In genomic region chr7:102416406-102416805, GRCh38 we compare ENCODE assay signal across 16 cellular contexts. TPM values are rescaled to one million over a fixed set of nuclear protein-coding genes. Genes with fewer than 3 reads are reported as not detected.
DNase-seq lines count a peak whose midpoint lies in the region; ATAC-seq and TF ChIP-seq lines count a peak whose summit lies in the region.
"Had no signal": no experiment of that assay in that cellular context is flagged by ENCODE, and none has a peak within 500 bp of the region (broad histone marks: within the 10 kb centered on the region; RNA-seq: fewer than 3 reads in every experiment).

No MANE protein-coding gene starts in this region.

- in situ Hi-C loops in brain microvascular endothelial cell (cut with HindIII; ENCODE audit: low pct_ligation_motif_present, low sequenced_read_pairs) = no loop called here

- no peaks in the 10 kb centered on the region for H3K27me3 Mint-ChIP-seq in CD8-positive, alpha-beta T cell (ENCODE audit: low read depth)
- H3K27me3 Mint-ChIP-seq in IgD-negative memory B cell = peaks cover 5% of the 10 kb centered on the region
- no peaks in the 10 kb centered on the region for H3K27me3 Mint-ChIP-seq in activated T-helper 2 cell treated with anti-CD3 and anti-CD28 coated beads, Interferon-gamma antibody, Interleukin-2, Interleukin-4, amounts not matched to agents 10 μg/mL and 5 μg/mL and 100 μg/mL, durations not matched to agents 14 hours and 24 hours and 36 hours (ENCODE audit: low read depth)
- H3K27me3 Mint-ChIP-seq in natural killer cell (ENCODE audit: low read depth in 2 of 2) = no peaks in the 10 kb centered on the region

- no peaks in the 10 kb centered on the region for H3K9me3 ChIP-seq in CD8-positive, alpha-beta T cell (ENCODE audit: low read length)
- no peaks in the 10 kb centered on the region for H3K9me3 ChIP-seq in left lung
- H3K9me3 ChIP-seq: BE2C, heart right ventricle, right lobe of liver, SK-N-SH, transverse colon had no signal

- POLR2A ChIA-PET in CD8-positive, alpha-beta T cell (lab: Charles Lee) = interaction anchor here (1.1 to 4.4 kb wide), 7 partner anchors 9 to 54 kb away, joined by 3 to 48 read pairs (median 5); partner anchors contain the start of gene ORAI2
- POLR2A ChIA-PET in HEK293T (lab: Yijun Ruan, JAX) = no interaction called here

- no peak for ATAC-seq in CD8-positive, alpha-beta T cell
- ATAC-seq in natural killer cell (peak in 2 of 3 donors; percentile 11 to 15), left lung (no peak)
- ATAC-seq: Panc1 had no signal

- peaks cover 69% of the 10 kb centered on the region for H3K4me1 Mint-ChIP-seq in CD8-positive, alpha-beta T cell (ENCODE audit: low read depth)
- H3K4me1 Mint-ChIP-seq in IgD-negative memory B cell = peaks cover 38 to 64% (median 52%) of the 10 kb centered on the region in 3 donors
- peaks cover 63% of the 10 kb centered on the region for H3K4me1 Mint-ChIP-seq in activated T-helper 2 cell treated with anti-CD3 and anti-CD28 coated beads, Interferon-gamma antibody, Interleukin-2, Interleukin-4, amounts not matched to agents 10 μg/mL and 5 μg/mL and 100 μg/mL, durations not matched to agents 14 hours and 24 hours and 36 hours (ENCODE audit: low read depth)
- peaks cover 50 to 53% of the 10 kb centered on the region in 2 donors for H3K4me1 Mint-ChIP-seq in natural killer cell

- peaks cover 43% of the 10 kb centered on the region for H3K36me3 Mint-ChIP-seq in CD8-positive, alpha-beta T cell
- H3K36me3 Mint-ChIP-seq in IgD-negative memory B cell (peaks cover 20% of the 10 kb centered on the region), natural killer cell (no peaks in the 10 kb centered on the region)
- peaks cover 74% of the 10 kb centered on the region for H3K36me3 Mint-ChIP-seq in activated T-helper 2 cell treated with anti-CD3 and anti-CD28 coated beads, Interferon-gamma antibody, Interleukin-2, Interleukin-4, amounts not matched to agents 10 μg/mL and 5 μg/mL and 100 μg/mL, durations not matched to agents 14 hours and 24 hours and 36 hours (ENCODE audit: low read depth)

- CTCF ChIA-PET in CD8-positive, alpha-beta T cell (lab: Charles Lee) = interaction anchor here (0.9 to 6.5 kb wide), 7 partner anchors 9 to 51 kb away, joined by 3 to 40 read pairs (median 8); partner anchors contain the start of genes ALKBH4 and LRWD1
- CTCF ChIA-PET in HEK293T (lab: Yijun Ruan, JAX) = no interaction called here

- no peak for TF ChIP-seq CTCF in CD8-positive, alpha-beta T cell (IDR thresholded peaks at IDR 0.05)
- TF ChIP-seq CTCF in natural killer cell (IDR thresholded peaks at IDR 0.05) = no peak
- TF ChIP-seq CTCF in left lung (IDR thresholded peaks at IDR 0.05) = no peak
- no peak for TF ChIP-seq CTCF in brain microvascular endothelial cell (IDR thresholded peaks at IDR 0.05; ENCODE audit: low read depth, low read length, missing control alignments)

- no peaks in the 10 kb centered on the region for H3K27me3 ChIP-seq in CD8-positive, alpha-beta T cell (ENCODE audit: insufficient read depth, low read length)
- H3K27me3 ChIP-seq in left lung (no peaks in the 10 kb centered on the region), brain microvascular endothelial cell (replicated peaks) (no peaks in the 10 kb centered on the region)
- H3K27me3 ChIP-seq: BE2C, heart right ventricle, right lobe of liver, transverse colon had no signal

- H3K4me1 ChIP-seq in CD8-positive, alpha-beta T cell (ENCODE audit: insufficient read depth, low read length) = peaks cover 68% of the 10 kb centered on the region
- H3K4me1 ChIP-seq in left lung = peaks cover 0 to 43% of the 10 kb centered on the region in 2 donors
- H3K4me1 ChIP-seq: BE2C, right lobe of liver, transverse colon had no signal

- H3K27ac Mint-ChIP-seq in CD8-positive, alpha-beta T cell = peak overlapping the region; percentile 96
- H3K27ac Mint-ChIP-seq in IgD-negative memory B cell (peak overlapping the region; percentile 76 to 95 (median 94)), natural killer cell (peak overlapping the region; percentile 96 to 97)
- H3K27ac Mint-ChIP-seq in activated T-helper 2 cell treated with anti-CD3 and anti-CD28 coated beads, Interferon-gamma antibody, Interleukin-2, Interleukin-4, amounts not matched to agents 10 μg/mL and 5 μg/mL and 100 μg/mL, durations not matched to agents 14 hours and 24 hours and 36 hours = peak overlapping the region; percentile 97

- no peaks in the 10 kb centered on the region for H3K9me3 Mint-ChIP-seq in CD8-positive, alpha-beta T cell
- no peaks in the 10 kb centered on the region for H3K9me3 Mint-ChIP-seq in IgD-negative memory B cell
- H3K9me3 Mint-ChIP-seq in activated T-helper 2 cell treated with anti-CD3 and anti-CD28 coated beads, Interferon-gamma antibody, Interleukin-2, Interleukin-4, amounts not matched to agents 10 μg/mL and 5 μg/mL and 100 μg/mL, durations not matched to agents 14 hours and 24 hours and 36 hours = no peaks in the 10 kb centered on the region
- no peaks in the 10 kb centered on the region for H3K9me3 Mint-ChIP-seq in natural killer cell

- peak overlapping the region; percentile 66 for H3K27ac ChIP-seq in CD8-positive, alpha-beta T cell (ENCODE audit: low read depth, low read length)
- H3K27ac ChIP-seq in left lung (peak overlapping the region in 1 of 2 donors; percentile 71), brain microvascular endothelial cell (no peak overlapping the region)

- H3K4me3 Mint-ChIP-seq in CD8-positive, alpha-beta T cell = peak overlapping the region; percentile 76
- H3K4me3 Mint-ChIP-seq in IgD-negative memory B cell (peak overlapping the region; percentile 56 to 94 (median 82)), natural killer cell (peak overlapping the region; percentile 87)
- H3K4me3 Mint-ChIP-seq in activated T-helper 2 cell treated with anti-CD3 and anti-CD28 coated beads, Interferon-gamma antibody, Interleukin-2, Interleukin-4, amounts not matched to agents 10 μg/mL and 5 μg/mL and 100 μg/mL, durations not matched to agents 14 hours and 24 hours and 36 hours (ENCODE audit: low read depth) = peak overlapping the region; percentile 68

- H3K36me3 ChIP-seq in CD8-positive, alpha-beta T cell (ENCODE audit: insufficient read depth, low read length) = peaks cover 5% of the 10 kb centered on the region
- H3K36me3 ChIP-seq in left lung (peaks cover 0 to 68% of the 10 kb centered on the region in 2 donors), brain microvascular endothelial cell (replicated peaks) (peaks cover 52% of the 10 kb centered on the region)

- peak overlapping the region; percentile 33 for H3K4me3 ChIP-seq in CD8-positive, alpha-beta T cell (ENCODE audit: low read depth, low read length)
- no peak overlapping the region for H3K4me3 ChIP-seq in left lung
- no peak overlapping the region for H3K4me3 ChIP-seq in brain microvascular endothelial cell (ENCODE audit: low read depth, low read length)
- H3K4me3 ChIP-seq: heart right ventricle, right lobe of liver, transverse colon had no signal

- DNase-seq in CD8-positive, alpha-beta T cell = no peak
- DNase-seq in activated T-helper 2 cell treated with anti-CD3 and anti-CD28 coated beads, Interferon-gamma antibody, Interleukin-2, Interleukin-4, amounts not matched to agents 10 μg/mL and 5 μg/mL and 100 μg/mL, durations not matched to agents 14 hours and 24 hours and 36 hours (ENCODE audit: low spot score) = no peak
- DNase-seq in natural killer cell = no peak
- no peak for DNase-seq in HEK293T (ENCODE audit: extremely low spot score)
- DNase-seq in left lung = no peak
- no peak for DNase-seq in HT-29 (ENCODE audit: low spot score)
- no peak for DNase-seq in brain microvascular endothelial cell
- DNase-seq: BE2C, heart right ventricle, midbrain, occipital lobe, right lobe of liver, transverse colon had no signal

- intact Hi-C loops in CD8-positive, alpha-beta T cell (cut with DNase I, micrococcal nuclease) = loop anchor here in 1 of 2 experiments (1.0 kb wide), 1 partner anchor 17 kb away; the partner anchor contains the start of gene ORAI2
- intact Hi-C loops in activated T-helper 2 cell treated with anti-CD3 and anti-CD28 coated beads, Interferon-gamma antibody, Interleukin-2, Interleukin-4, amounts not matched to agents 10 μg/mL and 5 μg/mL and 100 μg/mL, durations not matched to agents 14 hours and 24 hours and 36 hours (cut with micrococcal nuclease) = no loop called here
- intact Hi-C loops in natural killer cell (cut with micrococcal nuclease) (loop anchor here (5.0 kb wide), 1 partner anchor 46 kb away; the partner anchor contains the start of genes ALKBH4 and LRWD1), left lung (cut with DNase I) (no loop called here)

TF ChIP-seq in HEK293T, 16 proteins besides CTCF, POLR2A, EP300 and RAD21 (continues in another document):
- no peak for TF ChIP-seq ARNT (IDR thresholded peaks at IDR 0.05)
- no peak for TF ChIP-seq BHLHE40 (IDR thresholded peaks at IDR 0.05; ENCODE audit: borderline replicate concordance)

RNA-seq across cellular contexts. Expression of gene ORAI2, which starts 17.0 kb away (rescaled TPM):
- 10 to 100 TPM; 20.4 to 25.5 TPM for total RNA-seq in CD8-positive, alpha-beta T cell
- 290 TPM for polyA plus RNA-seq in IgD-negative memory B cell
- total RNA-seq in activated T-helper 2 cell treated with anti-CD3 and anti-CD28 coated beads, Interferon-gamma antibody, Interleukin-2, Interleukin-4, amounts not matched to agents 10 μg/mL and 5 μg/mL and 100 μg/mL, durations not matched to agents 14 hours and 24 hours and 36 hours = 53.5 and 53.8 TPM in 2 replicates
- total RNA-seq in natural killer cell (10 to 100 TPM; 39.1 to 55.0 (median 41.3) TPM), left lung (10 to 100 TPM; 22.3 to 38.2 TPM)
- 37.4 and 39.8 TPM in 2 replicates for total RNA-seq in HT-29 (2014; rRNA removed; shearing (Covaris generic))

RNA-seq across cellular contexts. Expression of gene PRKRIP1, which starts 20.2 kb away (rescaled TPM):
- 10 to 100 TPM; 51.1 to 57.2 TPM for total RNA-seq in CD8-positive, alpha-beta T cell
- polyA plus RNA-seq in IgD-negative memory B cell = 35.1 TPM
- total RNA-seq in activated T-helper 2 cell treated with anti-CD3 and anti-CD28 coated beads, Interferon-gamma antibody, Interleukin-2, Interleukin-4, amounts not matched to agents 10 μg/mL and 5 μg/mL and 100 μg/mL, durations not matched to agents 14 hours and 24 hours and 36 hours = 25.7 and 30.0 TPM in 2 replicates
- total RNA-seq in natural killer cell (10 to 100 TPM; 38.2 to 44.2 (median 39.5) TPM), left lung (10 to 100 TPM; 17.1 to 18.8 TPM)
- total RNA-seq in HT-29 (2014; rRNA removed; shearing (Covaris generic)) = 34.8 and 38.8 TPM in 2 replicates

RNA-seq across cellular contexts. Expression of gene ALKBH4, which starts 48.3 kb away (rescaled TPM):
- 1 to 10 TPM; 4.4 to 5.2 TPM for total RNA-seq in CD8-positive, alpha-beta T cell
- polyA plus RNA-seq in IgD-negative memory B cell = 18.1 TPM
- 8.9 and 10.0 TPM in 2 replicates for total RNA-seq in activated T-helper 2 cell treated with anti-CD3 and anti-CD28 coated beads, Interferon-gamma antibody, Interleukin-2, Interleukin-4, amounts not matched to agents 10 μg/mL and 5 μg/mL and 100 μg/mL, durations not matched to agents 14 hours and 24 hours and 36 hours
- 1 to 10 TPM; 4.1 to 9.2 (median 9.1) TPM for total RNA-seq in natural killer cell
- total RNA-seq in left lung = 1 to 10 TPM; 8.6 to 9.5 TPM
- 31.5 and 36.5 TPM in 2 replicates for total RNA-seq in HT-29 (2014; rRNA removed; shearing (Covaris generic))

RNA-seq across cellular contexts. Expression of gene LRWD1, which starts 48.4 kb away (rescaled TPM):
- total RNA-seq in CD8-positive, alpha-beta T cell = 10 to 100 TPM; 14.9 to 19.1 TPM
- polyA plus RNA-seq in IgD-negative memory B cell = 13.4 TPM
- total RNA-seq in activated T-helper 2 cell treated with anti-CD3 and anti-CD28 coated beads, Interferon-gamma antibody, Interleukin-2, Interleukin-4, amounts not matched to agents 10 μg/mL and 5 μg/mL and 100 μg/mL, durations not matched to agents 14 hours and 24 hours and 36 hours = 21.8 and 22.0 TPM in 2 replicates
- total RNA-seq in natural killer cell (10 to 100 TPM; 20.0 to 24.1 (median 20.4) TPM), left lung (10 to 100 TPM; 12.9 to 16.6 TPM)
- total RNA-seq in HT-29 (2014; rRNA removed; shearing (Covaris generic)) = 73.6 and 81.2 TPM in 2 replicates

Comparison
In these comparisons a context has a peak if more than half of its experiments do, and no peak if none do; other contexts are left out.
1. ATAC-seq: peak in natural killer cell (2 of 3); none in CD8-positive, alpha-beta T cell (single experiment) and left lung (single experiment).
2. Peak in every context shown above with its lines, with median percentiles within 50 percentile points of each other: H3K27ac Mint-ChIP-seq and H3K4me3 Mint-ChIP-seq.